ENCODE assay signal across 25 cellular contexts in the genomic region with DNA sequence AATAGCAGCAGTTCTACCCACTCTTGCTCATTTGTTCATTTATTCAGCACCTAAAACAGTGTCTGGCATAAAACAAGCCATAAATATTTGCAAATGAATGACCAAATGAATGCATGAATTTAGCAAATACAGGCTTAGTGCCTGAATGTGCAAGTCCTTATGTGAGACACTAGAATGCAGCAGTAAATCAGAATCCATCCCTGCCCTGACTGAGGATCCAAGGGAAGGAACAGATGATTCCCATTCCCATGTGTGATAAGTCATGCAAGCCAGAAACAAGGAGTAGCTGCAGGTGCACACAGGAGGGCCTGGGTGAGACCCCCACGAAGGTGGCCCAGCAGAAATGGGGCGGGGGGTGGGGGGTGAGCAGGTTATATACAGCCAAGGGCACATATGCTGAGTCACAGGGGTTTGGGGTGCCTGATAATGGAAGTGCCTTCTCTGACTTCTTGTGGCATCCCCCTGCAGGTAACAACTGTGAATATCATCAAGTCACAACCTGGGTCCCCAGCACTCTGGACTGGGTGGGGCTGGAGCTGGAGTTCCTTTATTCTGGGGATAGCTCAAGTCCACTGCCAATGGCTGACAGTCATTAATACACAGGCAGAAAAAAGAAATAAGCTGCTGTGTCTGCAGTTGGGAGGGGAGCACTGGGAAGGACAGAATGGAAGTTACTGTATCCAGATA.
"Had no signal": no experiment of that assay in that cellular context is flagged by ENCODE, and none has a peak within 500 bp of the region (broad histone marks: within the 10 kb centered on the region; RNA-seq: fewer than 3 reads in every experiment).

No MANE protein-coding gene starts in this region.

- H3K4me1 ChIP-seq: pancreas, right lobe of liver had no signal

- H3K4me2 ChIP-seq: neural progenitor cell had no signal

- H3K36me3 ChIP-seq: neural progenitor cell, pancreas, right lobe of liver, suprapubic skin had no signal

- H3K4me3 Mint-ChIP-seq: activated CD4-positive, alpha-beta T cell treated with anti-CD3 and anti-CD28 coated beads, Interleukin-2, amount 10 ng/mL, durations not matched to agents 24 days and 14 days; activated CD8-positive, alpha-beta T cell treated with anti-CD3 and anti-CD28 coated beads for 36 hours; activated naive CD4-positive, alpha-beta T cell treated with anti-CD3 and anti-CD28 coated beads for 36 hours; activated naive CD8-positive, alpha-beta T cell treated with anti-CD3 and anti-CD28 coated beads, Interleukin-2, amount 50 U/mL, for 24 hours; activated T-cell treated with anti-CD3 and anti-CD28 coated beads, Interleukin-2, amount 50 U/mL, for 24 hours; memory B cell; naive thymus-derived CD4-positive, alpha-beta T cell; neural progenitor cell; stimulated activated naive CD8-positive, alpha-beta T cell treated with anti-CD3 and anti-CD28 coated beads, Interleukin-15, amount 100 ng/mL, for 72 hours; type B pancreatic cell had no signal

- ATAC-seq: activated CD8-positive, alpha-beta T cell treated with anti-CD3 and anti-CD28 coated beads for 36 hours; activated naive CD8-positive, alpha-beta T cell treated with anti-CD3 and anti-CD28 coated beads, Interleukin-2, amount 50 U/mL, for 24 hours; left ventricle myocardium superior; naive thymus-derived CD4-positive, alpha-beta T cell; right lobe of liver; stimulated activated naive CD8-positive, alpha-beta T cell treated with anti-CD3 and anti-CD28 coated beads, Interleukin-15, amount 100 ng/mL, for 72 hours had no signal

- H3K9me3 ChIP-seq: pancreas, right lobe of liver, suprapubic skin had no signal

- H3K27ac Mint-ChIP-seq: activated CD4-positive, alpha-beta T cell treated with anti-CD3 and anti-CD28 coated beads, Interleukin-2, amount 10 ng/mL, durations not matched to agents 24 days and 14 days; activated CD8-positive, alpha-beta T cell treated with anti-CD3 and anti-CD28 coated beads for 36 hours; activated naive CD4-positive, alpha-beta T cell treated with anti-CD3 and anti-CD28 coated beads for 36 hours; activated naive CD8-positive, alpha-beta T cell treated with anti-CD3 and anti-CD28 coated beads, Interleukin-2, amount 50 U/mL, for 24 hours; activated T-cell treated with anti-CD3 and anti-CD28 coated beads, Interleukin-2, amount 50 U/mL, for 24 hours; memory B cell; naive thymus-derived CD4-positive, alpha-beta T cell; neural progenitor cell; stimulated activated naive CD8-positive, alpha-beta T cell treated with anti-CD3 and anti-CD28 coated beads, Interleukin-15, amount 100 ng/mL, for 72 hours; type B pancreatic cell had no signal

- H3K9ac ChIP-seq: neural progenitor cell had no signal

- H3K27me3 ChIP-seq: neural progenitor cell, pancreas, right lobe of liver, suprapubic skin had no signal

- DNase-seq: activated CD4-positive, alpha-beta T cell treated with anti-CD3 and anti-CD28 coated beads, Interleukin-2, amount 10 ng/mL, durations not matched to agents 24 days and 14 days; activated CD8-positive, alpha-beta T cell treated with anti-CD3 and anti-CD28 coated beads for 36 hours; activated naive CD4-positive, alpha-beta T cell treated with anti-CD3 and anti-CD28 coated beads for 36 hours; activated naive CD8-positive, alpha-beta T cell treated with anti-CD3 and anti-CD28 coated beads, Interleukin-2, amount 50 U/mL, for 24 hours; activated T-cell treated with anti-CD3 and anti-CD28 coated beads, Interleukin-2, amount 50 U/mL, for 24 hours; dermis blood vessel endothelial cell; effector memory CD4-positive, alpha-beta T cell; head of caudate nucleus; kidney glomerular epithelial cell; left ventricle myocardium superior; naive thymus-derived CD4-positive, alpha-beta T cell; pancreas; right lobe of liver; small intestine; stimulated activated CD4-positive, alpha-beta T cell treated with anti-CD3 and anti-CD28 coated beads, Interleukin-15, amount 100 ng/mL, for 24 hours; stimulated activated CD4-positive, alpha-beta T cell treated with anti-CD3 and anti-CD28 coated beads, Interleukin-2, amount 100 ng/mL, for 48 hours; stimulated activated naive CD8-positive, alpha-beta T cell treated with anti-CD3 and anti-CD28 coated beads, Interleukin-15, amount 100 ng/mL, for 72 hours; T-helper 1 cell; T1000 had no signal

- H3K9me3 Mint-ChIP-seq: activated CD4-positive, alpha-beta T cell treated with anti-CD3 and anti-CD28 coated beads, Interleukin-2, amount 10 ng/mL, durations not matched to agents 24 days and 14 days; activated CD8-positive, alpha-beta T cell treated with anti-CD3 and anti-CD28 coated beads for 36 hours; activated naive CD4-positive, alpha-beta T cell treated with anti-CD3 and anti-CD28 coated beads for 36 hours; activated naive CD8-positive, alpha-beta T cell treated with anti-CD3 and anti-CD28 coated beads, Interleukin-2, amount 50 U/mL, for 24 hours; activated T-cell treated with anti-CD3 and anti-CD28 coated beads, Interleukin-2, amount 50 U/mL, for 24 hours; memory B cell; neural progenitor cell; stimulated activated naive CD8-positive, alpha-beta T cell treated with anti-CD3 and anti-CD28 coated beads, Interleukin-15, amount 100 ng/mL, for 72 hours; type B pancreatic cell had no signal

- H3K27me3 Mint-ChIP-seq: activated CD4-positive, alpha-beta T cell treated with anti-CD3 and anti-CD28 coated beads, Interleukin-2, amount 10 ng/mL, durations not matched to agents 24 days and 14 days; activated CD8-positive, alpha-beta T cell treated with anti-CD3 and anti-CD28 coated beads for 36 hours; activated naive CD8-positive, alpha-beta T cell treated with anti-CD3 and anti-CD28 coated beads, Interleukin-2, amount 50 U/mL, for 24 hours; activated T-cell treated with anti-CD3 and anti-CD28 coated beads, Interleukin-2, amount 50 U/mL, for 24 hours; stimulated activated naive CD8-positive, alpha-beta T cell treated with anti-CD3 and anti-CD28 coated beads, Interleukin-15, amount 100 ng/mL, for 72 hours; type B pancreatic cell had no signal

- FAIRE-seq: frontal cortex, pancreas, small intestine had no signal

- H2AFZ ChIP-seq: neural progenitor cell had no signal

- H3K4me3 ChIP-seq: neural progenitor cell, pancreas, right lobe of liver, suprapubic skin had no signal

- H3K36me3 Mint-ChIP-seq: memory B cell; naive thymus-derived CD4-positive, alpha-beta T cell; neural progenitor cell; type B pancreatic cell had no signal

- H3K27ac ChIP-seq: epithelial cell of prostate, neural progenitor cell, pancreas, right lobe of liver, suprapubic skin had no signal

- H3K4me1 Mint-ChIP-seq: activated CD4-positive, alpha-beta T cell treated with anti-CD3 and anti-CD28 coated beads, Interleukin-2, amount 10 ng/mL, durations not matched to agents 24 days and 14 days; activated naive CD8-positive, alpha-beta T cell treated with anti-CD3 and anti-CD28 coated beads, Interleukin-2, amount 50 U/mL, for 24 hours; naive thymus-derived CD4-positive, alpha-beta T cell; stimulated activated naive CD8-positive, alpha-beta T cell treated with anti-CD3 and anti-CD28 coated beads, Interleukin-15, amount 100 ng/mL, for 72 hours had no signal
